ENCODE assay signal across 8 cellular contexts in the genomic region with DNA sequence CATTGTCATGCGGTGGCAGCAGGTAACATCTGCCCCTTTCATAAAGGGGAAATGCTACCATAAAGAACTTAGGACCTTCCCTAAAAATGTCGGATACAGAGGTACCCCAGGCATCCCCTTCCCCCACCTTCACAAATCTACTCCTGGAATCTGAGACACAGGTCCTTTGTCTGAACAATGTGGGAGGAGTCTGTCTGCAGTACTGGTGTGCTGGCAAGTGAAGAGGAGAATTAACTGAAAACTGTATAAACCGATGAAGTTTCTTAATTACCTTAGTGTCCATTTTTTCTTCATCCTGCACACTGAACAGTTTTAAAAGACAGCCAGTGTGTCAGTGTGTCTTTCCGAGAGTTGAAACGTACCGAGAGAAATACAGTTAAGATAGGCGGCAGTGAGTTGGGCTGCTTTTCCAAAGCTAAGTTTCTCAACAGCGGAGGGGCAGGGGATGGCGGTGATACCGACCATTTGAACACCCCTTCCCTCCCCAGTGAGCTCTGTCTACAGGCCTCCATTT. TPM values are rescaled to one million over a fixed set of nuclear protein-coding genes. Genes with fewer than 3 reads are reported as not detected.
DNase-seq lines count a peak whose midpoint lies in the region; ATAC-seq and TF ChIP-seq lines count a peak whose summit lies in the region.

No MANE protein-coding gene starts in this region.

- H3K27ac ChIP-seq in GM23248 (peak overlapping the region; percentile 91), endodermal cell (ENCODE audit: low read depth, low read length) (peak overlapping the region; percentile 93), muscle layer of duodenum (ENCODE audit: low read length) (peak overlapping the region; percentile 89), urinary bladder (ENCODE audit: low read depth) (peak overlapping the region; percentile 96)

- peaks cover 29% of the 10 kb centered on the region for H3F3A ChIP-seq in GM23248 (ENCODE audit: insufficient read depth)

- H3K4me3 ChIP-seq in AG04449 (ENCODE audit: low read depth, low read length): peak overlapping the region; percentile 86
- peak overlapping the region; percentile 94 for H3K4me3 ChIP-seq in GM23248
- H3K4me3 ChIP-seq in endodermal cell (ENCODE audit: low read length): peak overlapping the region; percentile 90
- H3K4me3 ChIP-seq in muscle layer of duodenum (ENCODE audit: low read depth in 1 of 2, low read length in 2 of 2): peak overlapping the region; percentile 90 to 92
- H3K4me3 ChIP-seq in urinary bladder (ENCODE audit: low read depth, low read length): peak overlapping the region; percentile 99

- H3K4me1 ChIP-seq in GM23248 (ENCODE audit: insufficient read depth): peaks cover 46% of the 10 kb centered on the region
- no peaks in the 10 kb centered on the region for H3K4me1 ChIP-seq in endodermal cell (ENCODE audit: control insufficient read depth, insufficient read depth, low read length)
- peaks cover 15 to 35% of the 10 kb centered on the region in 2 donors for H3K4me1 ChIP-seq in muscle layer of duodenum (ENCODE audit: control insufficient read depth in 1 of 2, insufficient read depth in 2 of 2, low read length in 2 of 2)
- peaks cover 3% of the 10 kb centered on the region for H3K4me1 ChIP-seq in urinary bladder (ENCODE audit: insufficient read depth)

- in situ Hi-C loops in GM23248 (cut with MboI): no loop called here

- DNase-seq in AG04449 (ENCODE audit: low read depth, low spot score): no peak
- peak; percentile 64 for DNase-seq in GM23248
- DNase-seq in NCI-H2196 treated with DMSO at 0.1 percent for 48 hours (lab: John Stamatoyannopoulos, UW; ENCODE audit: unreplicated experiment): peak; percentile 19
- peak; percentile 22 for DNase-seq in WTC11 (ENCODE audit: low spot score)
- peak; percentile 74 for DNase-seq in endodermal cell

- H4K20me1 ChIP-seq in GM23248 (ENCODE audit: insufficient read depth): peaks cover 33% of the 10 kb centered on the region; the same call in 1 of the 2 replicates

- H3K36me3 ChIP-seq in GM23248 (ENCODE audit: low read depth): no peaks in the 10 kb centered on the region
- H3K36me3 ChIP-seq in endodermal cell (ENCODE audit: control insufficient read depth, insufficient read depth, low read length): peaks cover 33% of the 10 kb centered on the region
- no peaks in the 10 kb centered on the region for H3K36me3 ChIP-seq in muscle layer of duodenum (ENCODE audit: control insufficient read depth in 1 of 2, insufficient read depth in 2 of 2, low read length in 2 of 2)
- no peaks in the 10 kb centered on the region for H3K36me3 ChIP-seq in urinary bladder (ENCODE audit: insufficient read depth)

- peak overlapping the region; percentile 70 for H2AFZ ChIP-seq in GM23248

- H3K36me3 Mint-ChIP-seq in WTC11: peaks cover 8% of the 10 kb centered on the region
- peaks cover 5% of the 10 kb centered on the region for H3K36me3 Mint-ChIP-seq in endodermal cell (ENCODE audit: low read depth)

- H3K27me3 ChIP-seq in GM23248 (replicated peaks; ENCODE audit: insufficient read depth): no peaks in the 10 kb centered on the region
- H3K27me3 ChIP-seq in endodermal cell (ENCODE audit: control insufficient read depth, insufficient read depth, low read length, poor library complexity, severe bottlenecking): no peaks in the 10 kb centered on the region
- no peaks in the 10 kb centered on the region for H3K27me3 ChIP-seq in muscle layer of duodenum (ENCODE audit: low read depth, low read length)

- H3K9me2 ChIP-seq in GM23248 (ENCODE audit: insufficient read depth): no peaks in the 10 kb centered on the region

- peak; percentile 17 for ATAC-seq in WTC11
- ATAC-seq in HG02938 (IDR thresholded peaks at IDR 0.05; ENCODE audit: unreplicated experiment): no peak

- WGBS in GM23248 (ENCODE audit: low coverage in 1 of 2, low lambda C conversion rate in 2 of 2, missing lambda C conversion rate in 2 of 2), 2 experiments: 0 to 1% methylated on average over 10 of the region's 10 CpGs
- 0% methylated on average over 8 to 10 of the region's 10 CpGs for WGBS in endodermal cell (ENCODE audit: insufficient coverage in 1 of 2, insufficient read length in 1 of 2), 2 experiments
- whole genome bisulfite sequencing in urinary bladder: under 1% methylated on average over 10 of the region's 10 CpGs

- TF ChIP-seq CTCF in AG04449 (IDR thresholded peaks at IDR 0.05; ENCODE audit: insufficient read depth, low read length, missing control alignments) (no peak), WTC11 (IDR thresholded peaks at IDR 0.05) (no peak), endodermal cell (conservative IDR thresholded peaks at IDR 0.05) (no peak)

- peaks cover 61% of the 10 kb centered on the region for H3K79me2 ChIP-seq in GM23248 (ENCODE audit: insufficient read depth)

- POLR2A ChIA-PET in AG04449 (lab: Yijun Ruan, JAX): interaction anchor here (1.1 kb wide), 1 partner anchor 152 kb away, joined by 4 read pairs; no protein-coding TSS in a partner anchor
- POLR2A ChIA-PET in WTC11 (lab: Charles Lee): interaction anchor here (0.7 to 1.5 kb wide), 3 partner anchors 28 to 222 kb away, joined by 3 read pairs; no protein-coding TSS in a partner anchor

- H3K4me2 ChIP-seq in GM23248 (ENCODE audit: unreplicated experiment): peak overlapping the region; percentile 89

- H3K4me1 Mint-ChIP-seq in WTC11 (peaks cover 45% of the 10 kb centered on the region), endodermal cell (peaks cover 33% of the 10 kb centered on the region)

- H3K4me3 Mint-ChIP-seq in WTC11: peak overlapping the region; percentile 96
- peak overlapping the region; percentile 99 for H3K4me3 Mint-ChIP-seq in endodermal cell

- H3K9ac ChIP-seq in GM23248: peak overlapping the region; percentile 98
- H3K9ac ChIP-seq in endodermal cell (ENCODE audit: extremely low read depth, low read length, poor library complexity, severe bottlenecking): peak overlapping the region; percentile 96

- H3K27ac Mint-ChIP-seq in WTC11: peak overlapping the region; percentile 50
- H3K27ac Mint-ChIP-seq in endodermal cell: peak overlapping the region; percentile 97

- H3K9me3 ChIP-seq in GM23248 (ENCODE audit: low read depth): no peaks in the 10 kb centered on the region
- no peaks in the 10 kb centered on the region for H3K9me3 ChIP-seq in endodermal cell (ENCODE audit: control insufficient read depth, low read length)
- no peaks in the 10 kb centered on the region for H3K9me3 ChIP-seq in muscle layer of duodenum (ENCODE audit: control insufficient read depth in 1 of 2, low read length in 2 of 2)

- CTCF ChIA-PET in AG04449 (lab: Yijun Ruan, JAX) (no interaction called here), WTC11 (lab: Charles Lee) (interaction anchor here (0.8 to 0.9 kb wide), 2 partner anchors 43 to 60 kb away, joined by 3 to 7 read pairs; no protein-coding TSS in a partner anchor)

- H3K9me3 Mint-ChIP-seq in WTC11 (peaks cover 3% of the 10 kb centered on the region), endodermal cell (no peaks in the 10 kb centered on the region)

- no peaks in the 10 kb centered on the region for H3K27me3 Mint-ChIP-seq in WTC11 (ENCODE audit: low read depth)
- no peaks in the 10 kb centered on the region for H3K27me3 Mint-ChIP-seq in endodermal cell (ENCODE audit: insufficient read depth)

TF ChIP-seq in WTC11, 78 proteins besides CTCF, POLR2A, EP300 and RAD21:
- no peak for TF ChIP-seq ZNF423 (CRISPR knock-in tag; IDR thresholded peaks at IDR 0.05)
- TF ChIP-seq, protein P1, sequence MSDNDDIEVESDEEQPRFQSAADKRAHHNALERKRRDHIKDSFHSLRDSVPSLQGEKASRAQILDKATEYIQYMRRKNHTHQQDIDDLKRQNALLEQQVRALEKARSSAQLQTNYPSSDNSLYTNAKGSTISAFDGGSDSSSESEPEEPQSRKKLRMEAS (CRISPR knock-in tag; IDR thresholded peaks at IDR 0.05): 0 out of 2 replicates have a peak, but pooled peaks have one; percentile 25

RNA-seq across cellular contexts. Expression of a gene that starts 1.8 kb away (rescaled TPM):
- 44.5 and 50.7 TPM in 2 replicates for total RNA-seq in GM23248 (2014; rRNA removed; shearing (Covaris generic))
- polyA plus RNA-seq in GM23248 (2016; fragmentation: Nextera tagmentation; extraction: Ambion mirVana) (14.5 and 15.2 TPM in 2 replicates), urinary bladder (21.5 TPM)
- total RNA-seq in WTC11 (2021) (70.4 to 79.4 TPM (median 73.9 TPM) in 3 replicates), endodermal cell (10 to 100 TPM; 60.1 to 68.4 TPM), urinary bladder (53.8 TPM)
- polyA plus RNA-seq in endodermal cell (2013, experiment 1 of 2): 80.9 TPM
- polyA plus RNA-seq in endodermal cell (2013, experiment 2 of 2): 75.9 TPM
